In genomic region chr4:177309525-177310371, GRCh38 we compare ENCODE assay signal across 7 cellular contexts. TPM values are rescaled to one million over a fixed set of nuclear protein-coding genes. Genes with fewer than 3 reads are reported as not detected.
DNase-seq lines count a peak whose midpoint lies in the region; ATAC-seq and TF ChIP-seq lines count a peak whose summit lies in the region.

Gene NEIL3 (plus strand): TSS chr4:177309874. CDS start chr4:177309954, 80 bp downstream.

- intact Hi-C loops in gastrocnemius medialis (cut with DNase I; ENCODE audit: low total_unique reads) = no loop called here

- in situ Hi-C loops in astrocyte of the spinal cord (cut with HindIII; ENCODE audit: low sequenced_read_pairs) = no loop called here
- in situ Hi-C loops in gastrocnemius medialis (cut with MboI; ENCODE audit: low sequenced_read_pairs in 4 of 4) = no loop called here

- no peak within 1 kb of the TSS for H3K27ac ChIP-seq in iPS DF 6.9 (ENCODE audit: low read length)
- H3K27ac ChIP-seq in gastrocnemius medialis = no peak within 1 kb of the TSS

- ATAC-seq in GM18511 (IDR thresholded peaks at IDR 0.05; ENCODE audit: unreplicated experiment) (peak; percentile 90), HG02981 (IDR thresholded peaks at IDR 0.05; ENCODE audit: unreplicated experiment) (peak; percentile 88), gastrocnemius medialis (peak in 1 of 2 donors; percentile 75)

- H3K4me1 ChIP-seq in iPS DF 6.9 (ENCODE audit: control insufficient read depth, insufficient read depth, low read length) (no peaks in the 10 kb centered on the region), gastrocnemius medialis (peaks cover 3 to 8% of the 10 kb centered on the region in 2 donors)

- TF ChIP-seq CTCF in astrocyte of the spinal cord (IDR thresholded peaks at IDR 0.05; ENCODE audit: low read depth, low read length) = no peak
- no peak for TF ChIP-seq CTCF in gastrocnemius medialis (IDR thresholded peaks at IDR 0.05 in 4 of 5, conservative IDR thresholded peaks at IDR 0.05 in 1 of 5)

- no CpG with 5 or more reads among the region's 52 CpGs for WGBS in iPS DF 6.9 (ENCODE audit: insufficient coverage, insufficient read length)

- H3K4me3 ChIP-seq in astrocyte of the spinal cord (ENCODE audit: low read depth, low read length) (peak within 1 kb of the TSS; percentile 64), iPS DF 6.9 (ENCODE audit: low read length) (peak within 1 kb of the TSS; percentile 48; the same call in 1 of the 2 replicates), gastrocnemius medialis (peak within 1 kb of the TSS; percentile 57 to 73 (median 58))

- H3K9me3 ChIP-seq in iPS DF 6.9 (ENCODE audit: control insufficient read depth, insufficient read depth, low read length) (no peaks in the 10 kb centered on the region), gastrocnemius medialis (no peaks in the 10 kb centered on the region)

- H3K27me3 ChIP-seq in iPS DF 6.9 (ENCODE audit: control insufficient read depth, insufficient read depth, low read length) = no peaks in the 10 kb centered on the region
- H3K27me3 ChIP-seq in gastrocnemius medialis = no peaks in the 10 kb centered on the region

- DNase-seq in NCI-H2081 (lab: John Stamatoyannopoulos, UW) (peak; percentile 92), T-helper 9 cell (peak; percentile 97), astrocyte of the spinal cord (ENCODE audit: low read depth, low spot score) (peak; percentile 87), iPS DF 6.9 (ENCODE audit: low read depth, low spot score) (peak; percentile 75), gastrocnemius medialis (peak; percentile 51 to 75)

- TF ChIP-seq POLR2A in gastrocnemius medialis (IDR thresholded peaks at IDR 0.05) = no peak

- H3K36me3 ChIP-seq in iPS DF 6.9 (ENCODE audit: control insufficient read depth, insufficient read depth, low read length) (no peaks in the 10 kb centered on the region), gastrocnemius medialis (no peaks in the 10 kb centered on the region)

RNA-seq across cellular contexts. Expression of gene NEIL3, which starts in this region (rescaled TPM):
- total RNA-seq in gastrocnemius medialis = not detected

Comparison
In these comparisons a context has a peak if more than half of its experiments do, and no peak if none do; other contexts are left out.
1. Peak in DNase-seq and H3K4me3 ChIP-seq in gastrocnemius medialis; RNA of the gene not detected or under 1 TPM.